Comparison of ENCODE assay signal across 17 cellular contexts in the genomic region with DNA sequence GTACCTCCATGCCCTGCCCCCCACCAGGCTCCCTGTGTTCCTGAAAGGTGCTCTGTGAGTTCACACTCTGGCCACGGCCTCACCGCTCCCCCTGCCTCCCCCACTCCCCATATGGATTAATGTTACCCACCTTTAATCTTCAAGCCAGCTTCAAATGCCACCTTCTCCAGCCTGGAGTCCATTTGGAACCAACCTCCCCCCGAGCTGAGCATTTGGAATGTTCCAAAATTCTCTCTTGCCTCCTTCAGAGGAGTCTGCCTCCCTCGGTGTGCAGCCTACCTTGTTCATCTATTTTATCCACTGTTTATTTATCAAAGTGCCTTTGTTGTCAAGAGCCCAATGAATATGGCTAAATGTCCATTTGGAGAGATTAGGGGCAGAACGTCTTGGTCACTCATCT. TPM values are rescaled to one million over a fixed set of nuclear protein-coding genes. Genes with fewer than 3 reads are reported as not detected.
DNase-seq lines count a peak whose midpoint lies in the region; ATAC-seq and TF ChIP-seq lines count a peak whose summit lies in the region.
"Had no signal": no experiment of that assay in that cellular context is flagged by ENCODE, and none has a peak within 500 bp of the region (broad histone marks: within the 10 kb centered on the region; RNA-seq: fewer than 3 reads in every experiment).

No MANE protein-coding gene starts in this region.

- no peak for ATAC-seq in Right ventricle myocardium inferior

- H3K27ac Mint-ChIP-seq in progenitor cell of endocrine pancreas: peak overlapping the region; percentile 73

- POLR2A ChIA-PET in HEK293 (lab: Yijun Ruan, JAX): no interaction called here
- POLR2A ChIA-PET in PC-9 (lab: Charles Lee; ENCODE audit: unreplicated experiment): no interaction called here

- DNase-seq in PC-9: peak in 1 of 2 experiments; percentile 45
- DNase-seq in progenitor cell of endocrine pancreas (ENCODE audit: low spot score, unreplicated experiment): no peak
- no peak for DNase-seq in Right ventricle myocardium inferior (ENCODE audit: missing footprints)
- DNase-seq in ascending aorta (ENCODE audit: low spot score in 2 of 2): no peak
- no peak for DNase-seq in iPS-NIHi11 (ENCODE audit: low spot score)
- no peak for DNase-seq in NCI-H226
- DNase-seq: C1 segment of cervical spinal cord, DND-41, H7, KG1, NCI-H1436, NCI-H1930, NCI-H345, NCI-H524 treated with DMSO at 0.1 percent for 48 hours had no signal

- peaks cover 6% of the 10 kb centered on the region for H3K36me3 Mint-ChIP-seq in progenitor cell of endocrine pancreas (ENCODE audit: insufficient read depth)

- H3K4me1 ChIP-seq in HEK293 (ENCODE audit: control insufficient read depth, insufficient read depth, low read length) (no peaks in the 10 kb centered on the region), PC-9 (replicated peaks; ENCODE audit: insufficient read depth) (peaks cover 38% of the 10 kb centered on the region), esophagus (ENCODE audit: control insufficient read depth in 2 of 2, insufficient read depth in 2 of 2, low read length in 1 of 2) (peaks cover 0 to 13% of the 10 kb centered on the region in 2 donors), ascending aorta (peaks cover 1 to 11% of the 10 kb centered on the region in 2 donors)

- peaks cover 55% of the 10 kb centered on the region for H3K79me2 ChIP-seq in PC-9 (ENCODE audit: low read depth)

- H3K4me3 ChIP-seq in HEK293 (ENCODE audit: low read depth, low read length): no peak overlapping the region
- H3K4me3 ChIP-seq in PC-9: no peak overlapping the region
- no peak overlapping the region for H3K4me3 ChIP-seq in esophagus (ENCODE audit: low read depth in 1 of 2, low read length in 2 of 2)
- H3K4me3 ChIP-seq in ascending aorta: no peak overlapping the region
- H3K4me3 ChIP-seq: SJSA1 had no signal

- BruUV-seq in PC-9 (replicated peaks; lab: Mats Ljungman, UMichigan): no TSS peak

- TF ChIP-seq CTCF in HEK293 (tag by site-specific recombination; IDR thresholded peaks at IDR 0.05): no peak
- no peak for TF ChIP-seq CTCF in PC-9 (conservative IDR thresholded peaks at IDR 0.05)
- no peak for TF ChIP-seq CTCF in progenitor cell of endocrine pancreas (IDR thresholded peaks at IDR 0.05; ENCODE audit: unreplicated experiment)
- TF ChIP-seq CTCF in ascending aorta (IDR thresholded peaks at IDR 0.05): no peak

- no peaks in the 10 kb centered on the region for H3K9me3 ChIP-seq in HEK293 (ENCODE audit: control insufficient read depth, insufficient read depth, low read depth, low read length)
- H3K9me3 ChIP-seq in PC-9 (ENCODE audit: insufficient read depth, low read depth): no peaks in the 10 kb centered on the region
- no peaks in the 10 kb centered on the region for H3K9me3 ChIP-seq in esophagus (ENCODE audit: control insufficient read depth in 2 of 2, insufficient read depth in 1 of 2, low read depth in 1 of 2, low read length in 1 of 2)
- H3K9me3 ChIP-seq in ascending aorta: no peaks in the 10 kb centered on the region
- H3K9me3 ChIP-seq: SJSA1 had no signal

- H3K27ac ChIP-seq in HEK293 (ENCODE audit: extremely low read depth, low read depth, low read length) (no peak overlapping the region), PC-9 (peak overlapping the region; percentile 31), esophagus (ENCODE audit: low read depth in 2 of 2, low read length in 1 of 2) (peak overlapping the region; percentile 16 to 85), ascending aorta (no peak overlapping the region)
- H3K27ac ChIP-seq: SJSA1 had no signal

- H3K9me2 ChIP-seq in PC-9 (ENCODE audit: insufficient read depth): no peaks in the 10 kb centered on the region

- CTCF ChIA-PET in HEK293 (lab: Yijun Ruan, JAX): interaction anchor here (0.6 kb wide), 1 partner anchor 135 kb away, joined by 4 read pairs; no protein-coding TSS in a partner anchor
- CTCF ChIA-PET in PC-9 (lab: Charles Lee): no interaction called here

- H3F3A ChIP-seq in PC-9 (ENCODE audit: insufficient read depth, low read depth): peaks cover 30% of the 10 kb centered on the region

- intact Hi-C loops in PC-9 (cut with micrococcal nuclease; ENCODE audit: unreplicated experiment) (loop anchor here (1.0 kb wide), 1 partner anchor 94 kb away; no protein-coding TSS in a partner anchor), Right ventricle myocardium inferior (cut with DNase I) (no loop called here), ascending aorta (cut with DNase I) (no loop called here)

- H3K4me1 Mint-ChIP-seq in progenitor cell of endocrine pancreas (ENCODE audit: low read depth): peaks cover 13% of the 10 kb centered on the region

- no peaks in the 10 kb centered on the region for H3K27me3 Mint-ChIP-seq in progenitor cell of endocrine pancreas

- peak overlapping the region; percentile 53 for H3K4me2 ChIP-seq in PC-9

- 66 to 68% methylated on average over 5 of the region's 5 CpGs for WGBS in esophagus, 2 donors

- H3K36me3 ChIP-seq in HEK293 (ENCODE audit: control insufficient read depth in 2 of 2, insufficient read depth in 1 of 2, low read length in 2 of 2): peaks cover 0 to 55% of the 10 kb centered on the region in 2 experiments; a peak in 1 of 3 replicates
- H3K36me3 ChIP-seq in PC-9 (ENCODE audit: low read depth): peaks cover 25% of the 10 kb centered on the region
- H3K36me3 ChIP-seq in esophagus (ENCODE audit: control insufficient read depth in 2 of 2, insufficient read depth in 2 of 2, low read length in 1 of 2): peaks cover 0 to 29% of the 10 kb centered on the region in 2 donors
- H3K36me3 ChIP-seq in ascending aorta: peaks cover 40 to 55% of the 10 kb centered on the region in 2 donors

- H3K27me3 ChIP-seq in PC-9 (ENCODE audit: insufficient read depth, low read depth) (no peaks in the 10 kb centered on the region), esophagus (ENCODE audit: control insufficient read depth in 1 of 2, insufficient read depth in 2 of 2, low read length in 2 of 2) (no peaks in the 10 kb centered on the region), ascending aorta (no peaks in the 10 kb centered on the region)
- H3K27me3 ChIP-seq: SJSA1 had no signal

- no peaks in the 10 kb centered on the region for H3K9me3 Mint-ChIP-seq in progenitor cell of endocrine pancreas (ENCODE audit: low read depth)

- H2AFZ ChIP-seq in PC-9: no peak overlapping the region

- peaks cover 14% of the 10 kb centered on the region for H4K20me1 ChIP-seq in PC-9 (ENCODE audit: insufficient read depth)

- H3K4me3 Mint-ChIP-seq in progenitor cell of endocrine pancreas (ENCODE audit: low read depth): no peak overlapping the region

TF ChIP-seq in HEK293, 187 proteins besides CTCF, POLR2A, EP300 and RAD21 (continues in another document):
- TF ChIP-seq, protein P1, sequence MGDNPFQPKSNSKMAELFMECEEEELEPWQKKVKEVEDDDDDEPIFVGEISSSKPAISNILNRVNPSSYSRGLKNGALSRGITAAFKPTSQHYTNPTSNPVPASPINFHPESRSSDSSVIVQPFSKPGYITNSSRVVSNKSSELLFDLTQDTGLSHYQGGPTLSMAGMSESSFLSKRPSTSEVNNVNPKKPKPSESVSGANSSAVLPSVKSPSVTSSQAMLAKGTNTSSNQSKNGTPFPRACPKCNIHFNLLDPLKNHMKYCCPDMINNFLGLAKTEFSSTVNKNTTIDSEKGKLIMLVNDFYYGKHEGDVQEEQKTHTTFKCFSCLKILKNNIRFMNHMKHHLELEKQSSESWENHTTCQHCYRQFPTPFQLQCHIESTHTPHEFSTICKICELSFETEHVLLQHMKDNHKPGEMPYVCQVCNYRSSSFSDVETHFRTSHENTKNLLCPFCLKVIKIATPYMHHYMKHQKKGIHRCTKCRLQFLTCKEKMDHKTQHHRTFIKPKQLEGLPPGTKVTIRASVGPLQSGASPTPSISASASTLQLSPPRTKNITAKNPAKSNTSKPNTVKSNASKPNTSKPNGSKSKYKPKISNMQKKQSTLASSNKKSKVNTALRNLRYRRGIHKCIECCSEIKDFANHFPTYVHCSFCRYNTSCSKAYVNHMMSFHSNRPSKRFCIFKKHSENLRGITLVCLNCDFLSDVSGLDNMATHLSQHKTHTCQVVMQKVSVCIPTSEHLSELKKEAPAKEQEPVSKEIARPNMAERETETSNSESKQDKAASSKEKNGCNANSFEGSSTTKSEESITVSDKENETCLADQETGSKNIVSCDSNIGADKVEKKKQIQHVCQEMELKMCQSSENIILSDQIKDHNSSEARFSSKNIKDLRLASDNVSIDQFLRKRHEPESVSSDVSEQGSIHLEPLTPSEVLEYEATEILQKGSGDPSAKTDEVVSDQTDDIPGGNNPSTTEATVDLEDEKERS (tag by site-specific recombination; IDR thresholded peaks at IDR 0.05): no peak
- TF ChIP-seq ZNF843 (tag by site-specific recombination; IDR thresholded peaks at IDR 0.05): no peak

RNA-seq across cellular contexts. Expression of a gene that starts 4.3 kb away (rescaled TPM):
- total RNA-seq in PC-9 (2021): 175 and 188 TPM in 2 replicates
- 100 to 1,000 TPM in 1 of 2 donors, 10 to 100 TPM in 1; 63.3 to 114 TPM for polyA plus RNA-seq in esophagus
- 87.0 and 108 TPM in 2 replicates for total RNA-seq in progenitor cell of endocrine pancreas
- total RNA-seq in Right ventricle myocardium inferior: 76.4 TPM
- 74.9 TPM for total RNA-seq in ascending aorta

RNA-seq across cellular contexts. Expression of a gene that starts 4.6 kb away (rescaled TPM):
- total RNA-seq in PC-9 (2021) (70.4 and 86.0 TPM in 2 replicates), progenitor cell of endocrine pancreas (18.8 and 20.7 TPM in 2 replicates), Right ventricle myocardium inferior (14.9 TPM), ascending aorta (1.8 TPM)
- 10 to 100 TPM; 16.9 to 32.7 TPM for polyA plus RNA-seq in esophagus

RNA-seq across cellular contexts. Expression of a gene that starts 50.7 kb away (rescaled TPM):
- total RNA-seq in PC-9 (2021) (47.6 and 62.1 TPM in 2 replicates), progenitor cell of endocrine pancreas (29.2 and 31.6 TPM in 2 replicates), Right ventricle myocardium inferior (37.4 TPM), ascending aorta (10.2 TPM)
- polyA plus RNA-seq in esophagus: 10 to 100 TPM; 12.5 to 18.8 TPM

RNA-seq across cellular contexts. Expression of a gene that starts 51.1 kb away (rescaled TPM):
- total RNA-seq in PC-9 (2021) (81.8 and 89.5 TPM in 2 replicates), progenitor cell of endocrine pancreas (64.5 and 68.5 TPM in 2 replicates), Right ventricle myocardium inferior (29.1 TPM), ascending aorta (11.4 TPM)
- polyA plus RNA-seq in esophagus: 10 to 100 TPM; 63.2 to 73.6 TPM

Comparison
In these comparisons a context has a peak if more than half of its experiments do, and no peak if none do; other contexts are left out.
1. H3K27ac ChIP-seq: peak in PC-9 (single experiment) and esophagus (2 of 2); none in HEK293 (single experiment) and ascending aorta (0 of 2).